ENCODE assay signal across 10 cellular contexts in genomic region chr2:23900927-23901322, GRCh38. TPM values are rescaled to one million over a fixed set of nuclear protein-coding genes. Genes with fewer than 3 reads are reported as not detected.
A peak's percentile ranks its signal among the peaks of the same experiment; 100 is the strongest.
DNase-seq lines count a peak whose midpoint lies in the region; ATAC-seq and TF ChIP-seq lines count a peak whose summit lies in the region.
"Had no signal": no experiment of that assay in that cellular context is flagged by ENCODE, and none has a peak within 500 bp of the region (broad histone marks: within the 10 kb centered on the region; RNA-seq: fewer than 3 reads in every experiment).

No MANE protein-coding gene starts in this region.

- peaks cover 0 to 55% (median 13%) of the 10 kb centered on the region in 4 donors for H3K4me1 ChIP-seq in tibial nerve

- no peaks in the 10 kb centered on the region for H3K9me3 ChIP-seq in tibial nerve

- H3K36me3 Mint-ChIP-seq in WTC11, result peaks cover 6% of the 10 kb centered on the region
- no peaks in the 10 kb centered on the region for H3K36me3 Mint-ChIP-seq in glutamatergic neuron (ENCODE audit: unreplicated experiment)
- peaks cover 2% of the 10 kb centered on the region for H3K36me3 Mint-ChIP-seq in activated CD8-positive, alpha-beta T cell treated with anti-CD3 and anti-CD28 coated beads for 36 hours (ENCODE audit: low read depth)

- POLR2A ChIA-PET in WTC11 (lab: Charles Lee), result interaction anchor here (0.6 kb wide), 1 partner anchor 64 kb away, joined by 3 read pairs; no protein-coding TSS in a partner anchor
- POLR2A ChIA-PET in activated CD8-positive, alpha-beta T cell treated with anti-CD3 and anti-CD28 coated beads for 36 hours (lab: Charles Lee), result interaction anchor here (4.9 kb wide), 1 partner anchor 25 kb away, joined by 23 read pairs; the partner anchor contains the start of gene ATAD2B

- intact Hi-C loops in activated CD8-positive, alpha-beta T cell treated with anti-CD3 and anti-CD28 coated beads for 36 hours (cut with micrococcal nuclease), result no loop called here

- H3K9me3 Mint-ChIP-seq in WTC11, result peaks cover 15% of the 10 kb centered on the region
- peaks cover 2% of the 10 kb centered on the region for H3K9me3 Mint-ChIP-seq in glutamatergic neuron (ENCODE audit: unreplicated experiment)
- H3K9me3 Mint-ChIP-seq in activated CD8-positive, alpha-beta T cell treated with anti-CD3 and anti-CD28 coated beads for 36 hours, result peaks cover 4% of the 10 kb centered on the region

- H3K36me3 ChIP-seq in tibial nerve, result no peaks in the 10 kb centered on the region

- WGBS in tibial nerve, 2 donors, result 32 to 37% methylated on average over 5 of the region's 5 CpGs

- TF ChIP-seq CTCF in WTC11 (IDR thresholded peaks at IDR 0.05), result no peak
- no peak for TF ChIP-seq CTCF in glutamatergic neuron (IDR thresholded peaks at IDR 0.05; ENCODE audit: partially characterized antibody, unreplicated experiment)
- no peak for TF ChIP-seq CTCF in tibial nerve (IDR thresholded peaks at IDR 0.05)
- no peak for TF ChIP-seq CTCF in activated CD8-positive, alpha-beta T cell treated with anti-CD3 and anti-CD28 coated beads for 36 hours (IDR thresholded peaks at IDR 0.05)

- peak overlapping the region; percentile 14 for H3K27ac Mint-ChIP-seq in WTC11
- peak overlapping the region; percentile 50 for H3K27ac Mint-ChIP-seq in glutamatergic neuron (ENCODE audit: unreplicated experiment)
- H3K27ac Mint-ChIP-seq in activated CD8-positive, alpha-beta T cell treated with anti-CD3 and anti-CD28 coated beads for 36 hours, result no peak overlapping the region
- H3K27ac Mint-ChIP-seq: B cell had no signal

- TF ChIP-seq POLR2A in tibial nerve (IDR thresholded peaks at IDR 0.05), result no peak

- H3K4me1 Mint-ChIP-seq in WTC11 (peaks cover 19% of the 10 kb centered on the region; the same call in 1 of the 2 replicates), glutamatergic neuron (ENCODE audit: low read depth, unreplicated experiment) (peaks cover 8% of the 10 kb centered on the region)
- peaks cover 51% of the 10 kb centered on the region for H3K4me1 Mint-ChIP-seq in activated CD8-positive, alpha-beta T cell treated with anti-CD3 and anti-CD28 coated beads for 36 hours (ENCODE audit: low read depth)

- DNase-seq in SIG-M5 treated with dmso at 0.1 percent for 504 hours (lab: John Stamatoyannopoulos, UW; ENCODE audit: unreplicated experiment), result peak; percentile 55
- DNase-seq in SIG-M5 (lab: John Stamatoyannopoulos, UW), result no peak
- DNase-seq in WTC11 (ENCODE audit: low spot score), result no peak
- no peak for DNase-seq in glutamatergic neuron
- DNase-seq in tibial nerve (ENCODE audit: low spot score in 2 of 2), result peak in 1 of 2 donors; percentile 47
- DNase-seq in activated CD8-positive, alpha-beta T cell treated with anti-CD3 and anti-CD28 coated beads for 36 hours, result no peak
- DNase-seq in NCI-H345 treated with DMSO at 0.1 percent for 48 hours (lab: John Stamatoyannopoulos, UW; ENCODE audit: unreplicated experiment), result no peak
- DNase-seq: NCI-H774 had no signal

- H3K4me3 ChIP-seq in tibial nerve, result no peak overlapping the region

- TF ChIP-seq EP300 in tibial nerve (IDR thresholded peaks at IDR 0.05), result peak in 1 of 2 donors; percentile 37

- ATAC-seq in WTC11 (no peak), GM19035 (IDR thresholded peaks at IDR 0.05; ENCODE audit: unreplicated experiment) (no peak)
- no peak for ATAC-seq in activated CD8-positive, alpha-beta T cell treated with anti-CD3 and anti-CD28 coated beads for 36 hours

- H3K4me3 Mint-ChIP-seq in WTC11 (no peak overlapping the region), glutamatergic neuron (ENCODE audit: unreplicated experiment) (no peak overlapping the region)
- no peak overlapping the region for H3K4me3 Mint-ChIP-seq in activated CD8-positive, alpha-beta T cell treated with anti-CD3 and anti-CD28 coated beads for 36 hours
- H3K4me3 Mint-ChIP-seq: B cell had no signal

- H3K27me3 Mint-ChIP-seq in WTC11 (ENCODE audit: low read depth) (no peaks in the 10 kb centered on the region), glutamatergic neuron (ENCODE audit: unreplicated experiment) (peaks cover 1% of the 10 kb centered on the region)
- H3K27me3 Mint-ChIP-seq in activated CD8-positive, alpha-beta T cell treated with anti-CD3 and anti-CD28 coated beads for 36 hours, result no peaks in the 10 kb centered on the region
- H3K27me3 Mint-ChIP-seq: B cell had no signal

- no peaks in the 10 kb centered on the region for H3K27me3 ChIP-seq in tibial nerve

- H3K27ac ChIP-seq in tibial nerve, result peak overlapping the region in 3 of 4 donors; percentile 5 to 61 (median 52)

- CTCF ChIA-PET in WTC11 (lab: Charles Lee), result interaction anchor here (0.9 to 1.0 kb wide), 2 partner anchors 77 to 277 kb away, joined by 3 read pairs; no protein-coding TSS in a partner anchor
- CTCF ChIA-PET in activated CD8-positive, alpha-beta T cell treated with anti-CD3 and anti-CD28 coated beads for 36 hours (lab: Charles Lee), result interaction anchor here (1.0 kb wide), 1 partner anchor 26 kb away, joined by 4 read pairs; the partner anchor contains the start of gene ATAD2B

TF ChIP-seq in WTC11, 78 proteins besides CTCF, POLR2A, EP300 and RAD21:
- TF ChIP-seq ZNF281 (CRISPR knock-in tag; IDR thresholded peaks at IDR 0.05) (no peak), ZNF138 (CRISPR knock-in tag; conservative IDR thresholded peaks at IDR 0.05) (no peak), ZNF671 (CRISPR knock-in tag; IDR thresholded peaks at IDR 0.05) (no peak), ZNF263 (CRISPR knock-in tag; IDR thresholded peaks at IDR 0.05; ENCODE audit: low read depth) (no peak), AR (CRISPR knock-in tag; IDR thresholded peaks at IDR 0.05) (no peak), NR3C1 (CRISPR knock-in tag; conservative IDR thresholded peaks at IDR 0.05; ENCODE audit: low read depth) (no peak)
TF ChIP-seq in WTC11: peak in this region for 0.

RNA-seq across cellular contexts. Expression of gene ATAD2B, which starts 26.0 kb away (rescaled TPM):
- total RNA-seq in WTC11 (2021), result 18.3 to 21.5 TPM (median 18.4 TPM) in 3 replicates
- total RNA-seq in glutamatergic neuron (ENCODE audit: unreplicated experiment), result 108 TPM
- total RNA-seq in tibial nerve, result 10 to 100 TPM; 39.0 to 56.9 (median 45.2) TPM
- 10 to 100 TPM; 12.5 to 13.2 TPM for total RNA-seq in activated CD8-positive, alpha-beta T cell treated with anti-CD3 and anti-CD28 coated beads for 36 hours

RNA-seq across cellular contexts. Expression of gene UBXN2A, which starts 39.3 kb away (rescaled TPM):
- total RNA-seq in WTC11 (2021), result 15.4 to 16.8 TPM (median 16.7 TPM) in 3 replicates
- total RNA-seq in glutamatergic neuron (ENCODE audit: unreplicated experiment), result 20.0 TPM
- total RNA-seq in tibial nerve, result 10 to 100 TPM; 15.3 to 23.7 (median 17.2) TPM
- total RNA-seq in activated CD8-positive, alpha-beta T cell treated with anti-CD3 and anti-CD28 coated beads for 36 hours, result 10 to 100 TPM; 11.1 to 11.2 TPM
